8 cellular contexts compared by ENCODE assay signal in the genomic region with DNA sequence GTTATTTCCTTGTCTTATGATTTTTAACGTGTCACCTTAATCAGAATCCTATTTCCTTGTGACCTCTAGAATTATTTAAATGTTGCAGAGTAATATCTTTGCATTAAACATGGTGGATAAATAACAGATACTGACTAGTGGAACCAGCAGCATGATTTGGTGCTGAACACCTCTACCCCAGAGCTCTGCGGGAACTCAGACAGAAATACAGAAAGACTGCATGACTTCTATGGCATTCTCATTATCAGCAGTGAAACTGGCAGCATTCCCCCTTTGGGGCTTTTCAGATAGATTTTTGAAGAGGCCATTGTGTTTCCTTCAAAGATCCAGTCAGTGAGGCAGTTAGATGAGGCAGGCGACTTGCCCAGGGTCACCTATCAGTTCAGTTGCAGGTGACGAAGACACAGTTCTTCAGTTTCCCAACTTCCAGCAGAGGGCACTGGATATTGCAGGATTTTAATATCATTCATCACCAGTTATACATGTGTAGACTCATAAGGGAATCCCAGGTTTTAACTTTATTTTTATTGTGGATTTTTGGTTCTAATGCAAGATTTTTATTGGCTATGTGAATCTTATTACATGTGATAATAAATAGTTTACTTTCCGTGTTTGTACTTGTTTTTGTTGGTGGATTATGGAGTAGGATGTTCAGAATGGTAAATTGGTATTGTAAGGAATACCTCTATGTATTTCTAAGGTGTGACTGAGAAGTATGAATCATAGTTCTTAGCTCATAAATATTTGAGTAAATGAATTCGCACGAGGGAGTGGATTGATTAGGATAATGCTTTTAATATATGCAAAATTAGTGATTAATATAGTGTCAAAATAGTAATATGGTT.
DNase-seq lines count a peak whose midpoint lies in the region; ATAC-seq and TF ChIP-seq lines count a peak whose summit lies in the region.

No MANE protein-coding gene starts in this region.

- in situ Hi-C loops in GM13976 (cut with MboI; ENCODE audit: low sequenced_read_pairs, unreplicated experiment): no loop called here

- no peak for ATAC-seq in GM21423 (IDR thresholded peaks at IDR 0.05; ENCODE audit: unreplicated experiment)
- no peak for ATAC-seq in HG03135 (IDR thresholded peaks at IDR 0.05; ENCODE audit: unreplicated experiment)

- no peak overlapping the region for H3K4me3 ChIP-seq in epithelial cell of esophagus (ENCODE audit: low read length)

- TF ChIP-seq CTCF in GM13976 (IDR thresholded peaks at IDR 0.05; ENCODE audit: borderline replicate concordance, control extremely low read depth, extremely low read depth, insufficient read depth, missing control alignments) (peak; percentile 11), epithelial cell of esophagus (IDR thresholded peaks at IDR 0.05; ENCODE audit: insufficient read depth, low read depth, low read length, missing control alignments) (peak; percentile 63)

- DNase-seq in GM13976 (ENCODE audit: low spot score) (no peak), NCI-H460 (ENCODE audit: extremely low read depth, low read depth) (peak; percentile 18), epithelial cell of esophagus (ENCODE audit: low read depth) (peak; percentile 61), pons (ENCODE audit: low spot score) (peak; percentile 76), occipital lobe (lab: John Stamatoyannopoulos, UW) (no peak)
- no peak for DNase-seq in activated T-cell treated with anti-CD3 and anti-CD28 coated beads, Interleukin-2, amount 50 U/mL, for 48 hours

Comparison
In these comparisons a context has a peak if more than half of its experiments do, and no peak if none do; other contexts are left out.
1. DNase-seq: peak in NCI-H460 (single experiment), epithelial cell of esophagus (single experiment) and pons (single experiment); none in GM13976 (single experiment), activated T-cell treated with anti-CD3 and anti-CD28 coated beads, Interleukin-2, amount 50 U/mL, for 48 hours (0 of 2) and occipital lobe (single experiment).